ENCODE assay signal across 7 cellular contexts in the genomic region with DNA sequence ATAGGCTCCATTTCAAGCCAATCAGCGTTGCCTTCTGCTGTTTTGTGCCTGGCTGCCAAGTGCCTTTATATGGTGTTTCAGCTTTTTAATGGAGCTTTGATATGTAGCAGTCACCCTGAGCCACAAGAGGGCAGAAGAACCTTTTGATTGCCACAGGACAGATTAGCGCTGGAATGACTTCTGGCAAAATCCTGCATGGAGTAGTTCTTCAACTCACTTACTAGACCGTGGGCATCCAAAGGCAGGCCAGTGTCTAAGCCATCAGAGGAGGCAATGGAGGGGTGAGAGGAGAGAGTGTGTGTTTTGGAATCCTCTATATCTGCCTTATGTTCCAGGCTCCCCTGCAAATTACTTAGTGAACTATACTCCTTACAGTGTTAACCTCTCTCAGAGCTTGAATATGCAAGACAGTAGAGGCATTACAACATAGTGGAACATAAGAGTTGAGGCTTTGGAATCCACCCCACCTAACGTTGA. TPM values are rescaled to one million over a fixed set of nuclear protein-coding genes. Genes with fewer than 3 reads are reported as not detected.
DNase-seq lines count a peak whose midpoint lies in the region; ATAC-seq, FAIRE-seq and TF ChIP-seq lines count a peak whose summit lies in the region.

No MANE protein-coding gene starts in this region.

- TF ChIP-seq POLR2A in GM12892 (IDR thresholded peaks at IDR 0.05; ENCODE audit: low read depth, low read length) (no peak), sigmoid colon (IDR thresholded peaks at IDR 0.05) (no peak)

- no peak for TF ChIP-seq EP300 in sigmoid colon (IDR thresholded peaks at IDR 0.05)

- FAIRE-seq in GM12892 (lab: Jason Lieb, UNC): peak; percentile 92

- H3K4me3 ChIP-seq in sigmoid colon: peak overlapping the region in 1 of 4 donors; percentile 5

- intact Hi-C loops in sigmoid colon (cut with DNase I): loop anchor here (5.0 kb wide), 1 partner anchor 284 kb away; no protein-coding TSS in a partner anchor

- 1 to 6% methylated on average over 4 of the region's 4 CpGs for WGBS in sigmoid colon, 2 donors

- TF ChIP-seq CTCF in sigmoid colon (IDR thresholded peaks at IDR 0.05): peak; percentile 82 to 94 (median 88)

- peaks cover 0 to 27% (median 20%) of the 10 kb centered on the region in 4 donors for H3K4me1 ChIP-seq in sigmoid colon

- no peaks in the 10 kb centered on the region for H3K36me3 ChIP-seq in sigmoid colon

- H3K27me3 ChIP-seq in sigmoid colon: no peaks in the 10 kb centered on the region

- peak overlapping the region; percentile 30 to 63 (median 44) for H3K27ac ChIP-seq in sigmoid colon

- no peaks in the 10 kb centered on the region for H3K9me3 ChIP-seq in sigmoid colon

- no peak for ATAC-seq in GM21390 (IDR thresholded peaks at IDR 0.05; ENCODE audit: unreplicated experiment)

- DNase-seq in GM12892 (ENCODE audit: insufficient read length) (peak; percentile 25), NCI-H187 (lab: John Stamatoyannopoulos, UW) (peak; percentile 10 to 34), T-helper 2 cell (peak in 4 of 5 experiments; percentile 2 to 58 (median 6)), astrocyte of the hippocampus (ENCODE audit: low read depth, low spot score) (peak; percentile 93), hippocampal formation (lab: John Stamatoyannopoulos, UW) (peak; percentile 72 to 85), sigmoid colon (peak; percentile 88)

RNA-seq across cellular contexts. Expression of a gene that starts 56.2 kb away (rescaled TPM):
- polyA plus RNA-seq in GM12892 (2012; ENCODE audit: missing spikeins): 16.3 TPM
- 10 to 100 TPM; 21.3 to 31.4 (median 23.8) TPM for total RNA-seq in sigmoid colon
- polyA plus RNA-seq in sigmoid colon: 10 to 100 TPM in 2 of 3 donors, 1 to 10 TPM in 1; 7.2 to 18.0 (median 13.1) TPM

Comparison
In these comparisons a context has a peak if more than half of its experiments do, and no peak if none do; other contexts are left out.
1. DNase-seq: peak in every context shown above with its lines; median percentile 93 in astrocyte of the hippocampus; 88 in sigmoid colon; 78 in hippocampal formation; 25 in GM12892; 22 in NCI-H187; 6 in T-helper 2 cell.